In genomic region chr7:1279041-1279440, GRCh38 we compare ENCODE assay signal across 28 cellular contexts. TPM values are rescaled to one million over a fixed set of nuclear protein-coding genes. Genes with fewer than 3 reads are reported as not detected.
"Had no signal": no experiment of that assay in that cellular context is flagged by ENCODE, and none has a peak within 500 bp of the region (broad histone marks: within the 10 kb centered on the region; RNA-seq: fewer than 3 reads in every experiment).

No MANE protein-coding gene starts in this region.

- H3K27ac Mint-ChIP-seq: activated CD4-positive, alpha-beta T cell treated with anti-CD3 and anti-CD28 coated beads, Interleukin-2, amount 10 ng/mL, durations not matched to agents 24 days and 14 days; activated naive CD4-positive, alpha-beta T cell treated with anti-CD3 and anti-CD28 coated beads, Interleukin-2, amount 50 U/mL, for 72 hours; activated naive CD8-positive, alpha-beta T cell treated with anti-CD3 and anti-CD28 coated beads, Interleukin-2, amount 50 U/mL, for 24 hours; brain; T-helper 1 cell treated with Interleukin-12 subunit alpha and Interleukin-12 subunit beta and Interleukin-4 antibody, amounts not matched to agents 30 μg/mL and 1 μg/mL, for 36 hours had no signal

- H3K36me3 Mint-ChIP-seq: activated naive CD4-positive, alpha-beta T cell treated with anti-CD3 and anti-CD28 coated beads, Interleukin-2, amount 50 U/mL, for 72 hours had no signal

- H3K4me1 ChIP-seq: SJSA1 had no signal

- DNase-seq: activated CD4-positive, alpha-beta T cell treated with anti-CD3 and anti-CD28 coated beads for 1 hour; activated CD4-positive, alpha-beta T cell treated with anti-CD3 and anti-CD28 coated beads, Interleukin-2, amount 10 ng/mL, durations not matched to agents 24 days and 14 days; activated CD4-positive, alpha-beta T cell treated with anti-CD3 and anti-CD28 coated beads, Interleukin-2, amount 50 U/mL, for 48 hours; activated effector memory CD4-positive, alpha-beta T cell treated with anti-CD3 and anti-CD28 coated beads, Interleukin-2, amount 50 U/mL, for 16 hours; activated naive CD4-positive, alpha-beta T cell treated with Interleukin-2 at 50 U/mL for 16 hours; activated naive CD8-positive, alpha-beta T cell treated with anti-CD3 and anti-CD28 coated beads, Interleukin-2, amount 50 U/mL, for 24 hours; activated T-cell treated with anti-CD3 and anti-CD28 coated beads, Interleukin-2, amount 50 U/mL, for 4 hours; amygdala; MM.1S; NCI-H1105; NCI-H1436; NCI-H1694 treated with DMSO at 0.1 percent for 48 hours; NCI-H2029 treated with DMSO at 0.1 percent for 48 hours; NCI-H345; NCI-H510A; NCI-H526 treated with DMSO at 0.1 percent for 48 hours; NK-92 treated with Interleukin-12 subunit alpha and Interleukin-12 subunit beta, amount 100 ng/mL, for 24 hours; OCI-M1; RPMI8226; SHP77; SW 1271 had no signal

- H3K27ac ChIP-seq: SJSA1 had no signal

- H3K4me3 Mint-ChIP-seq: activated CD4-positive, alpha-beta T cell treated with anti-CD3 and anti-CD28 coated beads, Interleukin-2, amount 10 ng/mL, durations not matched to agents 24 days and 14 days; activated naive CD8-positive, alpha-beta T cell treated with anti-CD3 and anti-CD28 coated beads, Interleukin-2, amount 50 U/mL, for 24 hours; activated T-cell treated with anti-CD3 and anti-CD28 coated beads, Interleukin-2, amount 50 U/mL, for 4 hours; brain; T-helper 1 cell treated with Interleukin-12 subunit alpha and Interleukin-12 subunit beta and Interleukin-4 antibody, amounts not matched to agents 30 μg/mL and 1 μg/mL, for 36 hours had no signal

- H3K27me3 Mint-ChIP-seq: activated CD4-positive, alpha-beta T cell treated with anti-CD3 and anti-CD28 coated beads, Interleukin-2, amount 10 ng/mL, durations not matched to agents 24 days and 14 days had no signal

- ATAC-seq: activated naive CD4-positive, alpha-beta T cell treated with anti-CD3 and anti-CD28 coated beads, Interleukin-2, amount 50 U/mL, for 72 hours; activated naive CD8-positive, alpha-beta T cell treated with anti-CD3 and anti-CD28 coated beads, Interleukin-2, amount 50 U/mL, for 24 hours; activated T-cell treated with anti-CD3 and anti-CD28 coated beads, Interleukin-2, amount 50 U/mL, for 4 hours; Panc1; SK-N-SH treated with all-trans-retinoic acid at 6 μM for 48 hours had no signal

- H3K36me3 ChIP-seq: SJSA1 had no signal

- H3K4me3 ChIP-seq: SJSA1 had no signal

- H3K9me3 Mint-ChIP-seq: activated CD4-positive, alpha-beta T cell treated with anti-CD3 and anti-CD28 coated beads, Interleukin-2, amount 10 ng/mL, durations not matched to agents 24 days and 14 days; activated naive CD8-positive, alpha-beta T cell treated with anti-CD3 and anti-CD28 coated beads, Interleukin-2, amount 50 U/mL, for 24 hours had no signal

- H3K9me3 ChIP-seq: SJSA1 had no signal

- H3K4me1 Mint-ChIP-seq: activated CD4-positive, alpha-beta T cell treated with anti-CD3 and anti-CD28 coated beads, Interleukin-2, amount 10 ng/mL, durations not matched to agents 24 days and 14 days; activated naive CD8-positive, alpha-beta T cell treated with anti-CD3 and anti-CD28 coated beads, Interleukin-2, amount 50 U/mL, for 24 hours; brain had no signal

- FAIRE-seq: astrocyte had no signal

RNA-seq across cellular contexts. Expression of gene UNCX, which starts 46.4 kb away (rescaled TPM):
- total RNA-seq: activated CD4-positive, alpha-beta T cell treated with anti-CD3 and anti-CD28 coated beads, Interleukin-2, amount 10 ng/mL, durations not matched to agents 24 days and 14 days; activated naive CD4-positive, alpha-beta T cell treated with anti-CD3 and anti-CD28 coated beads, Interleukin-2, amount 50 U/mL, for 72 hours; activated T-cell treated with anti-CD3 and anti-CD28 coated beads, Interleukin-2, amount 50 U/mL, for 4 hours; astrocyte; SJSA1 had no signal
